ENCODE assay signal across 8 cellular contexts in the genomic region with DNA sequence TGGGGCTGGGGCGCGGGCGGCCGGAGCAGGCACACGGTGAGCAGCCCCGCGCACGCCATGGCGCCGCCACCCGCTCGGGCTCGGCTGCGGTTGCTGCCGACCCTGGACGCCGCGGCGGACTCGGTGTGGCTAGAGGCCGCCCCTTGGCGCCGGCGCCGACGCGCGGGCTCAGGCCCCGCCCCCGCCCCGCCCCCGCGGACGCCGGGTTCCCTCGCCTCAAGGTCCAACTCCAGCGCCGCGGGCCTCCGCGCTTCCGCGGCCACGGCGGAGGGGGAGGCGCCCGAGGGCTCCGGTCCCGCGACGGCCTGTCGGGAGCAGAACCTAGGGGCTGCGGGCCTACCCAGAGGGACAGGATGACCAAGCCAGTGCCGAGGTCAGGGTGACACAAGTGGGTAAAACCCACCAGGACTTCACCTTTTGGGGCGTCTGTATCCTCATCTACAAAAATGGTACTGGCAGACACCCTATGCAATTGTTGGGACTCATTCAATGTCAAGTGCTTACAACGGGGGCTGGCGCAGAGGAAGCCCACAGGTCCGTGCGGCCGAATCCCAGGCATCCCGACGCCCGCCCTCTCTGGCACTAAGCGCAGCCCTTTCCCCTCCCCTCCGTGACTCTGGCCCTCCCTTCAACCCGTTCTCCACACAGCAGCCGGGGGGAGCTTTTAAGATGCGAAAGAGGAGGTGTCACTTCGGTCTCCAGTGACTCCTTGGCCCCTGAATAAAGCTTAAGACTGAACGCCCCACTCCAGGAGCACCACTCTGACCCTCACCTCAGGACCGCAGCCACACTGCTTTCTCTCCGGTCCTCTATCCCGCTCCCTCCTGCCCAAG. TPM values are rescaled to one million over a fixed set of nuclear protein-coding genes. Genes with fewer than 3 reads are reported as not detected.
A peak's percentile ranks its signal among the peaks of the same experiment; 100 is the strongest.
DNase-seq lines count a peak whose midpoint lies in the region; ATAC-seq and TF ChIP-seq lines count a peak whose summit lies in the region.

A gene with protein sequence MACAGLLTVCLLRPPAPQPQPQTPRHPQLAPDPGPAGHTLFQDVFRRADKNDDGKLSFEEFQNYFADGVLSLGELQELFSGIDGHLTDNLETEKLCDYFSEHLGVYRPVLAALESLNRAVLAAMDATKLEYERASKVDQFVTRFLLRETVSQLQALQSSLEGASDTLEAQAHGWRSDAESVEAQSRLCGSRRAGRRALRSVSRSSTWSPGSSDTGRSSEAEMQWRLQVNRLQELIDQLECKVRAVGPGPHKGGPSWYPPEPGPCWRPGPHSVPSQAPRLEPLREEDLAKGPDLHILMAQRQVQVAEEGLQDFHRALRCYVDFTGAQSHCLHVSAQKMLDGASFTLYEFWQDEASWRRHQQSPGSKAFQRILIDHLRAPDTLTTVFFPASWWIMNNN (minus strand): TSS at position 135 of the 833 bp plus-strand sequence. CDS start 76 bp downstream, at position 59.

- ATAC-seq in GM19328 (IDR thresholded peaks at IDR 0.05; ENCODE audit: unreplicated experiment) (peak; percentile 61), foreskin keratinocyte (peak; percentile 79)

- DNase-seq in CD14-positive monocyte (ENCODE audit: low spot score) (no peak), RKO (ENCODE audit: low spot score) (peak; percentile 85), foreskin keratinocyte (no peak), tibial artery (peak; percentile 84 to 95)
- DNase-seq in activated gamma-delta T cell treated with anti-CD3 and anti-CD28 coated beads, Interleukin-2, amount 50 U/mL, for 16 hours (ENCODE audit: low read depth) = peak; percentile 38

- H3K27me3 ChIP-seq in HUES64 (ENCODE audit: insufficient read depth, low read length) (no peaks in the 10 kb centered on the region), foreskin keratinocyte (no peaks in the 10 kb centered on the region), tibial artery (no peaks in the 10 kb centered on the region)

- peaks cover 13% of the 10 kb centered on the region for H3K4me1 ChIP-seq in HUES64 (ENCODE audit: insufficient read depth, low read length)
- H3K4me1 ChIP-seq in foreskin keratinocyte = no peaks in the 10 kb centered on the region
- peaks cover 0 to 69% (median 59%) of the 10 kb centered on the region in 4 donors for H3K4me1 ChIP-seq in tibial artery

- TF ChIP-seq CTCF in CD14-positive monocyte (IDR thresholded peaks at IDR 0.05) (no peak), foreskin keratinocyte (conservative IDR thresholded peaks at IDR 0.05) (no peak), nephron (IDR thresholded peaks at IDR 0.05; ENCODE audit: unreplicated experiment in 3 of 3) (no peak), tibial artery (IDR thresholded peaks at IDR 0.05) (no peak)

- H3K9me3 ChIP-seq in HUES64 (ENCODE audit: insufficient read depth, low read depth, low read length) (no peaks in the 10 kb centered on the region), tibial artery (no peaks in the 10 kb centered on the region)

- H3K27ac Mint-ChIP-seq in CD14-positive monocyte (peak within 1 kb of the TSS; percentile 39 to 91 (median 77)), nephron (peak within 1 kb of the TSS; percentile 89 to 94 (median 91))

- H3K4me3 ChIP-seq in HUES64 (ENCODE audit: low read length) (peak within 1 kb of the TSS; percentile 77), tibial artery (peak within 1 kb of the TSS; percentile 67 to 72)

- H3K9ac ChIP-seq in HUES64 (ENCODE audit: low read depth, low read length) = peak within 1 kb of the TSS; percentile 75

- H3K27ac ChIP-seq in HUES64 (ENCODE audit: low read depth, low read length) = peak within 1 kb of the TSS; percentile 73; the same call in 1 of the 2 replicates
- H3K27ac ChIP-seq in foreskin keratinocyte = no peak within 1 kb of the TSS
- H3K27ac ChIP-seq in tibial artery = peak within 1 kb of the TSS; percentile 98

- H3K27me3 Mint-ChIP-seq in CD14-positive monocyte (ENCODE audit: low read depth in 3 of 3) = peaks cover 2 to 8% (median 3%) of the 10 kb centered on the region in 3 donors
- no peaks in the 10 kb centered on the region for H3K27me3 Mint-ChIP-seq in nephron (ENCODE audit: low read depth)

- H3K36me3 ChIP-seq in HUES64 (ENCODE audit: insufficient read depth, low read length) = peaks cover 44% of the 10 kb centered on the region
- H3K36me3 ChIP-seq in tibial artery = peaks cover 0 to 12% (median 0%) of the 10 kb centered on the region in 3 donors

- WGBS in HUES64 = 1% methylated on average over 73 of the region's 73 CpGs

- H3K9me3 Mint-ChIP-seq in CD14-positive monocyte = no peaks in the 10 kb centered on the region
- no peaks in the 10 kb centered on the region for H3K9me3 Mint-ChIP-seq in nephron

- H3K4me1 Mint-ChIP-seq in CD14-positive monocyte (peaks cover 17% of the 10 kb centered on the region), nephron (peaks cover 62% of the 10 kb centered on the region)

- H3K36me3 Mint-ChIP-seq in CD14-positive monocyte (peaks cover 7 to 23% of the 10 kb centered on the region in 2 donors), nephron (ENCODE audit: low read depth) (peaks cover 11% of the 10 kb centered on the region)

- H3K4me3 Mint-ChIP-seq in CD14-positive monocyte (peak within 1 kb of the TSS; percentile 91 to 97), nephron (peak within 1 kb of the TSS; percentile 86 to 93 (median 89))

- intact Hi-C loops in CD14-positive monocyte (cut with micrococcal nuclease) (loop anchor here in 1 of 2 donors (5.0 kb wide), 1 partner anchor 232 kb away; a partner anchor contains a TSS), tibial artery (cut with DNase I; ENCODE audit: low total_unique reads) (no loop called here)

RNA-seq across cellular contexts. Expression of the gene that starts here (rescaled TPM):
- polyA plus RNA-seq in CD14-positive monocyte (1 to 10 TPM; 1.3 to 1.8 TPM), foreskin keratinocyte (5.1 and 5.9 TPM in 2 replicates)
- 12.3 TPM for polyA plus RNA-seq in HUES64 (2013, experiment 1 of 2)
- 13.4 TPM for polyA plus RNA-seq in HUES64 (2013, experiment 2 of 2)
- 6.3 and 7.3 TPM in 2 replicates for total RNA-seq in foreskin keratinocyte

Comparison
In these comparisons a context has a peak if more than half of its experiments do, and no peak if none do; other contexts are left out.
1. DNase-seq: peak in RKO (single experiment), activated gamma-delta T cell treated with anti-CD3 and anti-CD28 coated beads, Interleukin-2, amount 50 U/mL, for 16 hours (single experiment) and tibial artery (2 of 2); none in CD14-positive monocyte (single experiment) and foreskin keratinocyte (0 of 2).